In genomic region chr5:43191740-43192557, GRCh38 we compare ENCODE assay signal across 8 cellular contexts. TPM values are rescaled to one million over a fixed set of nuclear protein-coding genes. Genes with fewer than 3 reads are reported as not detected.
DNase-seq lines count a peak whose midpoint lies in the region; ATAC-seq and TF ChIP-seq lines count a peak whose summit lies in the region.

Gene NIM1K, plus strand, starts transcription at chr5:43192225. Its CDS starts 53,551 bp downstream, at chr5:43245776.

- no TSS peak for BruUV-seq in Caco-2 (replicated peaks; lab: Mats Ljungman, UMichigan)

- ATAC-seq in GM19468 (IDR thresholded peaks at IDR 0.05; ENCODE audit: extremely low read depth, unreplicated experiment), result peak; percentile 53

- peak within 1 kb of the TSS; percentile 89 for H3K4me2 ChIP-seq in skeletal muscle satellite cell (ENCODE audit: low read length)

- H3K4me3 Mint-ChIP-seq in Caco-2 (ENCODE audit: unreplicated experiment), result peak within 1 kb of the TSS; percentile 76

- in situ Hi-C loops in T47D (cut with HindIII; ENCODE audit: low pct_unique_long_range_greater_than_20kb, low sequenced_read_pairs), result no loop called here

- no peaks in the 10 kb centered on the region for H3K27me3 Mint-ChIP-seq in Caco-2 (ENCODE audit: insufficient read depth, unreplicated experiment)

- H3K9me3 ChIP-seq in Caco-2 (no peaks in the 10 kb centered on the region), skeletal muscle satellite cell (replicated peaks; ENCODE audit: low read length) (no peaks in the 10 kb centered on the region)

- TF ChIP-seq CTCF in Caco-2 (IDR thresholded peaks at IDR 0.05; ENCODE audit: insufficient read depth in 1 of 2, low read depth in 1 of 2, low read length in 1 of 2, severe bottlenecking in 1 of 2, unreplicated experiment in 1 of 2), result no peak

- H3K27me3 ChIP-seq in Caco-2 (replicated peaks; ENCODE audit: control insufficient read depth, insufficient read depth, low read length) (no peaks in the 10 kb centered on the region), skeletal muscle satellite cell (ENCODE audit: control insufficient read depth, insufficient read depth, low read length) (no peaks in the 10 kb centered on the region)

- POLR2A ChIA-PET in Caco-2 (lab: Charles Lee), result interaction anchor here (2.0 kb wide), 1 partner anchor 71 kb away, joined by 8 read pairs; the partner anchor contains the start of gene ZNF131

- H3K4me1 ChIP-seq in Caco-2 (0 out of 2 replicates have a peak, but pooled peaks cover 4% of the 10 kb centered on the region), skeletal muscle satellite cell (ENCODE audit: control insufficient read depth, insufficient read depth, low read length) (peaks cover 17% of the 10 kb centered on the region)

- H3K9me3 Mint-ChIP-seq in Caco-2 (ENCODE audit: unreplicated experiment), result no peaks in the 10 kb centered on the region

- peak; percentile 75 to 81 for DNase-seq in Caco-2
- peak; percentile 61 for DNase-seq in HK-2 (ENCODE audit: unreplicated experiment)
- peak; percentile 5 for DNase-seq in T-helper 22 cell (ENCODE audit: low read depth)
- DNase-seq in T47D (ENCODE audit: low read depth in 1 of 2, low spot score in 1 of 2), result peak; percentile 16 to 31
- peak; percentile 77 for DNase-seq in iPS-NIHi7 (ENCODE audit: extremely low spot score)
- no peak for DNase-seq in dedifferentiated amniotic fluid mesenchymal stem cell (ENCODE audit: extremely low spot score)

- CTCF ChIA-PET in Caco-2 (lab: Charles Lee), result interaction anchor here (1.1 to 1.8 kb wide), 2 partner anchors 12 to 120 kb away, joined by 3 to 4 read pairs; no protein-coding TSS in a partner anchor

- H3K36me3 ChIP-seq in Caco-2 (ENCODE audit: control insufficient read depth, insufficient read depth, low read length) (no peaks in the 10 kb centered on the region), skeletal muscle satellite cell (ENCODE audit: insufficient read depth, low read length) (no peaks in the 10 kb centered on the region)

- intact Hi-C loops in Caco-2 (cut with micrococcal nuclease; ENCODE audit: unreplicated experiment), result loop anchor here (10.0 kb wide), 1 partner anchor 117 kb away; no protein-coding TSS in a partner anchor

- peaks cover 5% of the 10 kb centered on the region for H3K4me1 Mint-ChIP-seq in Caco-2 (ENCODE audit: low read depth, unreplicated experiment)

- H3K27ac Mint-ChIP-seq in Caco-2 (ENCODE audit: unreplicated experiment), result no peak within 1 kb of the TSS

- H3K4me3 ChIP-seq in Caco-2 (ENCODE audit: low read depth, low read length), result peak within 1 kb of the TSS; percentile 60
- H3K4me3 ChIP-seq in skeletal muscle satellite cell (ENCODE audit: low read length), result peak within 1 kb of the TSS; percentile 70

- no peaks in the 10 kb centered on the region for H3K36me3 Mint-ChIP-seq in Caco-2 (ENCODE audit: insufficient read depth, unreplicated experiment)

- H3K9ac ChIP-seq in skeletal muscle satellite cell (ENCODE audit: low read depth, low read length), result peak within 1 kb of the TSS; percentile 39

RNA-seq across cellular contexts. Expression of gene NIM1K, which starts in this region (rescaled TPM):
- 0.14 TPM in 1 of 2 replicates, not detected in the other for total RNA-seq in Caco-2 (2022)
- total RNA-seq in skeletal muscle satellite cell (2012; rRNA removed), result 1.0 and 2.0 TPM in 2 replicates

Comparison
In these comparisons a context has a peak if more than half of its experiments do, and no peak if none do; other contexts are left out.
1. Peak in DNase-seq and H3K4me3 ChIP-seq in Caco-2; RNA of the gene not detected or under 1 TPM.